ENCODE assay signal across 12 cellular contexts in the genomic region with DNA sequence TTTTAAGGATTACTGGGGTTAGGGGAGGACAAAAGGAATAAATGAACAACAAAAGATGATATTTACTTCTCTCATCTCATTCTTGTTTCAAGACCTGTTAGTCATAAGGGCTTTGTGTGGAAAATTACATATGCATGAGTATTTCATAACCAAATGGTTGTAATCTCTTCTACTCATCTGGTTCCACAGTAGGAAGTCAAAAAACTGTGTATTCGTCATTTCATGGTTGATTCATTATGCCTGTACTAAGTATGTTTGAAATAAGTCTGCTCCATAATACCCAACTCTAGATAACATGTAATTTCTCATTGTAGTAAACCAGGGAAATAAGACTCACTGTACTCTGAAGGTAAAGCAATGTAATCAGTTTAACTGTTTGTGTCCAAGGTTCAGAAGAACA.
DNase-seq lines count a peak whose midpoint lies in the region; ATAC-seq, FAIRE-seq and TF ChIP-seq lines count a peak whose summit lies in the region.
"Had no signal": no experiment of that assay in that cellular context is flagged by ENCODE, and none has a peak within 500 bp of the region (broad histone marks: within the 10 kb centered on the region; RNA-seq: fewer than 3 reads in every experiment).

No MANE protein-coding gene starts in this region.

- no peak overlapping the region for H2BK12ac ChIP-seq in mesenchymal stem cell (ENCODE audit: low read length in 2 of 2)

- peak; percentile 21; the same call in 1 of the 2 replicates for ATAC-seq in IMR-90 (ENCODE audit: low read depth)
- no peak for ATAC-seq in HG02852 (IDR thresholded peaks at IDR 0.05; ENCODE audit: unreplicated experiment)
- ATAC-seq in HG03135 (IDR thresholded peaks at IDR 0.05; ENCODE audit: unreplicated experiment) = no peak

- H3K56ac ChIP-seq in IMR-90 (ENCODE audit: extremely low read depth, insufficient read depth, low read length) = no peak overlapping the region

- no peak overlapping the region for H2BK20ac ChIP-seq in IMR-90 (ENCODE audit: low read depth, low read length)

- H2BK120ac ChIP-seq in IMR-90 (ENCODE audit: low read depth, low read length) (no peak overlapping the region), mesenchymal stem cell (ENCODE audit: low read depth, low read length) (no peak overlapping the region)

- no peak overlapping the region for H4K91ac ChIP-seq in IMR-90 (ENCODE audit: insufficient read depth, low read depth, low read length)
- H4K91ac ChIP-seq in mesenchymal stem cell (ENCODE audit: low read length) = no peak overlapping the region

- H3K14ac ChIP-seq in IMR-90 (replicated peaks; ENCODE audit: low read depth, low read length) = no peak overlapping the region
- no peak overlapping the region for H3K14ac ChIP-seq in mesenchymal stem cell (ENCODE audit: low read length in 2 of 2)

- H3K27me3 ChIP-seq in IMR-90 (ENCODE audit: control insufficient read depth, insufficient read depth, low read length) (no peaks in the 10 kb centered on the region), astrocyte (ENCODE audit: insufficient read depth, low read length) (no peaks in the 10 kb centered on the region), mesenchymal stem cell (ENCODE audit: control insufficient read depth in 1 of 2, insufficient read depth in 1 of 2, low read length in 2 of 2) (no peaks in the 10 kb centered on the region)

- no peaks in the 10 kb centered on the region for H3K36me3 Mint-ChIP-seq in astrocyte (ENCODE audit: low read depth, unreplicated experiment)

- H2AK9ac ChIP-seq in IMR-90 (replicated peaks; ENCODE audit: low read depth, low read length, poor library complexity) = no peak overlapping the region

- H3K18ac ChIP-seq in IMR-90 (ENCODE audit: low read depth, low read length) = no peak overlapping the region
- no peak overlapping the region for H3K18ac ChIP-seq in mesenchymal stem cell (ENCODE audit: low read depth in 1 of 2, low read length in 2 of 2)

- H4K20me1 ChIP-seq in IMR-90 (ENCODE audit: insufficient read depth, low read length) (no peaks in the 10 kb centered on the region), astrocyte (ENCODE audit: insufficient read depth, low read length) (no peaks in the 10 kb centered on the region)

- H2BK15ac ChIP-seq in IMR-90 (ENCODE audit: low read depth, low read length) (peak overlapping the region; percentile 58; the same call in 1 of the 3 replicates), mesenchymal stem cell (ENCODE audit: low read depth, poor library complexity, severe bottlenecking) (no peak overlapping the region)

- peak overlapping the region; percentile 3 for H2BK5ac ChIP-seq in IMR-90 (ENCODE audit: low read depth, low read length, poor library complexity, severe bottlenecking)
- H2BK5ac ChIP-seq in mesenchymal stem cell (ENCODE audit: low read depth, low read length, poor library complexity, severe bottlenecking) = no peak overlapping the region

- H3K4me2 ChIP-seq in IMR-90 (ENCODE audit: low read depth, low read length) = no peak overlapping the region
- no peak overlapping the region for H3K4me2 ChIP-seq in astrocyte (ENCODE audit: low read length)
- H3K4me2 ChIP-seq in mesenchymal stem cell (ENCODE audit: low read length, poor library complexity, severe bottlenecking) = no peak overlapping the region

- TF ChIP-seq CTCF in IMR-90 (conservative IDR thresholded peaks at IDR 0.05; ENCODE audit: low read depth, low read length) = no peak
- TF ChIP-seq CTCF in astrocyte (IDR thresholded peaks at IDR 0.05; ENCODE audit: insufficient read depth, low read depth, low read length) = no peak

- intact Hi-C loops in IMR-90 (cut with micrococcal nuclease) = no loop called here

- H3K9me3 Mint-ChIP-seq in astrocyte (ENCODE audit: unreplicated experiment) = no peaks in the 10 kb centered on the region
- H3K9me3 Mint-ChIP-seq: H9 had no signal

- POLR2A ChIA-PET in IMR-90 (lab: Charles Lee; ENCODE audit: unreplicated experiment) = no interaction called here

- peak; percentile 29 for FAIRE-seq in astrocyte (lab: Jason Lieb, UNC)
- FAIRE-seq: urothelium cell line had no signal

- no peak for TF ChIP-seq POLR2A in IMR-90 (IDR thresholded peaks at IDR 0.05; ENCODE audit: low read depth, low read length)

- H4K8ac ChIP-seq in IMR-90 (ENCODE audit: low read depth in 2 of 2, low read length in 2 of 2) (no peak overlapping the region), mesenchymal stem cell (ENCODE audit: low read length) (no peak overlapping the region)

- in situ Hi-C loops in IMR-90 (cut with MboI; ENCODE audit: low sequenced_read_pairs) = no loop called here

- H3K36me3 ChIP-seq in IMR-90 (ENCODE audit: control insufficient read depth, insufficient read depth, low read length) (no peaks in the 10 kb centered on the region), astrocyte (ENCODE audit: insufficient read depth, low read length) (no peaks in the 10 kb centered on the region), mesenchymal stem cell (ENCODE audit: control insufficient read depth in 1 of 2, insufficient read depth in 2 of 2, low read depth in 1 of 2, low read length in 2 of 2) (no peaks in the 10 kb centered on the region)

- CTCF ChIA-PET in IMR-90 (lab: Yijun Ruan, JAX) = no interaction called here

- BruUV-seq in IMR-90 (replicated peaks; lab: Mats Ljungman, UMichigan) = no TSS peak

- peaks cover 18% of the 10 kb centered on the region for H3K4me1 Mint-ChIP-seq in astrocyte (ENCODE audit: low read depth, unreplicated experiment)

- H3K27ac ChIP-seq in IMR-90 (ENCODE audit: insufficient read depth, low read length) (no peak overlapping the region), astrocyte (ENCODE audit: low read depth, low read length) (no peak overlapping the region), mesenchymal stem cell (ENCODE audit: low read length, poor library complexity, severe bottlenecking) (no peak overlapping the region)

- no peaks in the 10 kb centered on the region for H3K79me2 ChIP-seq in astrocyte (ENCODE audit: insufficient read depth, low read length)

- dilution Hi-C loops in IMR-90 (cut with HindIII; ENCODE audit: low sequenced_read_pairs, unreplicated experiment) = no loop called here

- H3K27me3 Mint-ChIP-seq in astrocyte (ENCODE audit: low read depth, unreplicated experiment) = no peaks in the 10 kb centered on the region

- H3K23ac ChIP-seq in IMR-90 (ENCODE audit: low read depth, low read length) = no peak overlapping the region; the same call in 1 of the 2 replicates
- H3K23ac ChIP-seq in mesenchymal stem cell (ENCODE audit: low read length in 2 of 2) = no peak overlapping the region

- peaks cover 5% of the 10 kb centered on the region; the same call in 1 of the 2 replicates for H3K4me1 ChIP-seq in IMR-90 (ENCODE audit: control insufficient read depth, insufficient read depth, low read length)
- H3K4me1 ChIP-seq in astrocyte (ENCODE audit: insufficient read depth, low read length) = peaks cover 6% of the 10 kb centered on the region
- H3K4me1 ChIP-seq in mesenchymal stem cell (ENCODE audit: control insufficient read depth, insufficient read depth, low read depth, low read length) = no peaks in the 10 kb centered on the region

- WGBS in IMR-90 (ENCODE audit: extremely low coverage in 2 of 2, insufficient read length in 1 of 2), 2 experiments = no CpG with 5 or more reads among the region's 1 CpG
- no CpG with 5 or more reads among the region's 1 CpG for WGBS in mesenchymal stem cell

- no peak overlapping the region for H2AFZ ChIP-seq in IMR-90 (replicated peaks; ENCODE audit: low read length, poor library complexity)
- H2AFZ ChIP-seq in astrocyte (ENCODE audit: low read depth, low read length) = no peak overlapping the region
- H2AFZ ChIP-seq in mesenchymal stem cell (ENCODE audit: low read depth, low read length) = no peak overlapping the region

- H3K27ac Mint-ChIP-seq in astrocyte (ENCODE audit: unreplicated experiment) = no peak overlapping the region

- no peak for TF ChIP-seq RAD21 in IMR-90 (IDR thresholded peaks at IDR 0.05; ENCODE audit: low read length)

- H3K79me1 ChIP-seq in IMR-90 (ENCODE audit: low read depth in 1 of 2, low read length in 2 of 2) = no peaks in the 10 kb centered on the region
- no peaks in the 10 kb centered on the region for H3K79me1 ChIP-seq in mesenchymal stem cell (replicated peaks; ENCODE audit: low read length, poor library complexity, severe bottlenecking)

- H3K4ac ChIP-seq in IMR-90 (ENCODE audit: low read depth, low read length) = no peak overlapping the region
- H3K4ac ChIP-seq in mesenchymal stem cell (ENCODE audit: low read depth in 1 of 2, low read length in 2 of 2) = no peak overlapping the region

- no peak overlapping the region for H3K4me3 ChIP-seq in IMR-90 (ENCODE audit: insufficient read depth, low read depth, low read length)
- H3K4me3 ChIP-seq in astrocyte (ENCODE audit: insufficient read depth, low read depth, low read length) = no peak overlapping the region
- H3K4me3 ChIP-seq in mesenchymal stem cell (ENCODE audit: insufficient read depth in 1 of 2, low read depth in 1 of 2, low read length in 2 of 2) = no peak overlapping the region
- H3K4me3 ChIP-seq: lung had no signal

- H3K9me1 ChIP-seq in IMR-90 (ENCODE audit: insufficient read depth, low read length) = peaks cover 3% of the 10 kb centered on the region; the same call in 1 of the 2 replicates

- peak; percentile 50 for DNase-seq in GM03348 (ENCODE audit: low spot score)
- DNase-seq in IMR-90 = peak; percentile 85
- peak; percentile 70 for DNase-seq in astrocyte (ENCODE audit: low read depth)
- DNase-seq in mesenchymal stem cell = peak; percentile 63
- no peak for DNase-seq in inferior parietal cortex (ENCODE audit: extremely low spot score)
- DNase-seq: DND-41, H9, NCI-H1694 had no signal

- no peak overlapping the region for H4K5ac ChIP-seq in IMR-90 (ENCODE audit: low read depth, low read length)

- H3K4me3 Mint-ChIP-seq in astrocyte (ENCODE audit: unreplicated experiment) = no peak overlapping the region
- H3K4me3 Mint-ChIP-seq: H9 had no signal

- no peaks in the 10 kb centered on the region for H3K9me3 ChIP-seq in IMR-90 (ENCODE audit: control insufficient read depth, insufficient read depth, low read length)
- no peaks in the 10 kb centered on the region for H3K9me3 ChIP-seq in astrocyte (ENCODE audit: insufficient read depth, low read depth, low read length)
- no peaks in the 10 kb centered on the region for H3K9me3 ChIP-seq in mesenchymal stem cell (ENCODE audit: control insufficient read depth, low read length)

- H2AK5ac ChIP-seq in IMR-90 (ENCODE audit: low read depth, low read length) = no peak overlapping the region
- no peak overlapping the region for H2AK5ac ChIP-seq in mesenchymal stem cell (ENCODE audit: low read length, severe bottlenecking)

- H3K9ac ChIP-seq in IMR-90 (ENCODE audit: low read depth, low read length) = no peak overlapping the region
- H3K9ac ChIP-seq in astrocyte (ENCODE audit: low read length) = no peak overlapping the region
- peak overlapping the region; percentile 73 for H3K9ac ChIP-seq in mesenchymal stem cell (ENCODE audit: low read length)

TF ChIP-seq in IMR-90, 13 proteins besides CTCF, POLR2A, EP300 and RAD21:
- TF ChIP-seq SMC3 (IDR thresholded peaks at IDR 0.05; ENCODE audit: low read depth, low read length) = no peak
- TF ChIP-seq CEBPB (IDR thresholded peaks at IDR 0.05; ENCODE audit: low read depth, low read length) = peak; percentile 80
